ENCODE assay signal across 8 cellular contexts in genomic region chr11:118689852-118690552, GRCh38. TPM values are rescaled to one million over a fixed set of nuclear protein-coding genes. Genes with fewer than 3 reads are reported as not detected.
A peak's percentile ranks its signal among the peaks of the same experiment; 100 is the strongest.
DNase-seq lines count a peak whose midpoint lies in the region; ATAC-seq and TF ChIP-seq lines count a peak whose summit lies in the region.

No MANE protein-coding gene starts in this region.

- ATAC-seq in CD4-positive, CD25-positive, alpha-beta regulatory T cell (ENCODE audit: low read depth in 2 of 2), result peak; percentile 84
- ATAC-seq in GM19468 (IDR thresholded peaks at IDR 0.05; ENCODE audit: extremely low read depth, unreplicated experiment), result peak; percentile 27

- H3K27ac ChIP-seq in CD4-positive, CD25-positive, alpha-beta regulatory T cell (ENCODE audit: insufficient read depth, low read length, poor library complexity, severe bottlenecking), result peak overlapping the region; percentile 33

- peaks cover 52% of the 10 kb centered on the region for H3K4me1 ChIP-seq in CD4-positive, CD25-positive, alpha-beta regulatory T cell (ENCODE audit: control insufficient read depth, insufficient read depth, low read length, poor library complexity, severe bottlenecking)

- peaks cover 23 to 70% (median 43%) of the 10 kb centered on the region in 4 donors for H3K4me1 Mint-ChIP-seq in CD4-positive, CD25-positive, alpha-beta regulatory T cell
- H3K4me1 Mint-ChIP-seq in endothelial cell (ENCODE audit: unreplicated experiment) (peaks cover 12% of the 10 kb centered on the region), mesothelial cell of epicardium (peaks cover 35% of the 10 kb centered on the region)

- no peak overlapping the region for H3K4me3 ChIP-seq in CD4-positive, CD25-positive, alpha-beta regulatory T cell (ENCODE audit: low read depth, low read length)

- H3K27ac Mint-ChIP-seq in CD4-positive, CD25-positive, alpha-beta regulatory T cell, result peak overlapping the region in 2 of 3 donors; percentile 82 to 84
- H3K27ac Mint-ChIP-seq in endothelial cell (ENCODE audit: unreplicated experiment) (peak overlapping the region; percentile 91), mesothelial cell of epicardium (peak overlapping the region; percentile 85)

- H3K27me3 ChIP-seq in CD4-positive, CD25-positive, alpha-beta regulatory T cell (ENCODE audit: control insufficient read depth, insufficient read depth, low read length), result no peaks in the 10 kb centered on the region

- H3K4me3 Mint-ChIP-seq in CD4-positive, CD25-positive, alpha-beta regulatory T cell, result peak overlapping the region; percentile 38 to 85 (median 62)
- H3K4me3 Mint-ChIP-seq in endothelial cell (ENCODE audit: unreplicated experiment), result peak overlapping the region; percentile 86
- peak overlapping the region; percentile 75 for H3K4me3 Mint-ChIP-seq in mesothelial cell of epicardium

- no peaks in the 10 kb centered on the region for H3K9me3 ChIP-seq in CD4-positive, CD25-positive, alpha-beta regulatory T cell (ENCODE audit: control insufficient read depth in 2 of 2, low read length in 2 of 2)

- TF ChIP-seq CTCF in endothelial cell (IDR thresholded peaks at IDR 0.05; ENCODE audit: unreplicated experiment) (peak; percentile 87), mesothelial cell of epicardium (IDR thresholded peaks at IDR 0.05; ENCODE audit: unreplicated experiment) (peak; percentile 65)

- no peaks in the 10 kb centered on the region for H3K36me3 ChIP-seq in CD4-positive, CD25-positive, alpha-beta regulatory T cell (ENCODE audit: control insufficient read depth, insufficient read depth, low read length)

- no peaks in the 10 kb centered on the region for H3K36me3 Mint-ChIP-seq in CD4-positive, CD25-positive, alpha-beta regulatory T cell
- H3K36me3 Mint-ChIP-seq in endothelial cell (ENCODE audit: low read depth, unreplicated experiment) (no peaks in the 10 kb centered on the region), mesothelial cell of epicardium (no peaks in the 10 kb centered on the region)

- peak; percentile 73 to 87 (median 81) for DNase-seq in CD4-positive, CD25-positive, alpha-beta regulatory T cell
- DNase-seq in HT-29 (ENCODE audit: low spot score) (peak; percentile 94), NOMO-1 treated with DMSO at 0.1 percent for 48 hours (lab: John Stamatoyannopoulos, UW; ENCODE audit: unreplicated experiment) (peak; percentile 80), endothelial cell (ENCODE audit: low spot score) (peak; percentile 98), mesothelial cell of epicardium (ENCODE audit: low spot score in 2 of 2, unreplicated experiment in 2 of 2) (peak; percentile 82 to 89)
- DNase-seq in activated CD8-positive, alpha-beta memory T cell treated with anti-CD3 and anti-CD28 coated beads, Interleukin-2, amount 50 U/mL, for 4 hours, result peak; percentile 87
- DNase-seq in stimulated activated CD8-positive, alpha-beta memory T cell treated with anti-CD3 and anti-CD28 coated beads, Interleukin-15, amount 100 ng/mL, for 1 hour (ENCODE audit: low read depth), result peak; percentile 59

- peaks cover 0 to 2% (median 0%) of the 10 kb centered on the region in 7 donors for H3K9me3 Mint-ChIP-seq in CD4-positive, CD25-positive, alpha-beta regulatory T cell
- H3K9me3 Mint-ChIP-seq in endothelial cell (ENCODE audit: unreplicated experiment) (no peaks in the 10 kb centered on the region), mesothelial cell of epicardium (no peaks in the 10 kb centered on the region)

- H3K27me3 Mint-ChIP-seq in CD4-positive, CD25-positive, alpha-beta regulatory T cell, result peaks cover 6% of the 10 kb centered on the region
- peaks cover 6% of the 10 kb centered on the region for H3K27me3 Mint-ChIP-seq in endothelial cell (ENCODE audit: unreplicated experiment)
- peaks cover 1% of the 10 kb centered on the region for H3K27me3 Mint-ChIP-seq in mesothelial cell of epicardium (ENCODE audit: low read depth)

RNA-seq across cellular contexts. Expression of gene TREH, which starts 10.6 kb away (rescaled TPM):
- total RNA-seq in CD4-positive, CD25-positive, alpha-beta regulatory T cell, result not detected
- polyA plus RNA-seq in CD4-positive, CD25-positive, alpha-beta regulatory T cell, result not detected
- total RNA-seq in HT-29 (2014; rRNA removed; shearing (Covaris generic)), result 0.05 TPM in 1 of 2 replicates, not detected in the other
- total RNA-seq in endothelial cell (ENCODE audit: unreplicated experiment) (not detected), mesothelial cell of epicardium (0.11 TPM in 1 of 3 replicates, not detected in the others)
